Comparison of ENCODE assay signal across 8 cellular contexts in the genomic region with DNA sequence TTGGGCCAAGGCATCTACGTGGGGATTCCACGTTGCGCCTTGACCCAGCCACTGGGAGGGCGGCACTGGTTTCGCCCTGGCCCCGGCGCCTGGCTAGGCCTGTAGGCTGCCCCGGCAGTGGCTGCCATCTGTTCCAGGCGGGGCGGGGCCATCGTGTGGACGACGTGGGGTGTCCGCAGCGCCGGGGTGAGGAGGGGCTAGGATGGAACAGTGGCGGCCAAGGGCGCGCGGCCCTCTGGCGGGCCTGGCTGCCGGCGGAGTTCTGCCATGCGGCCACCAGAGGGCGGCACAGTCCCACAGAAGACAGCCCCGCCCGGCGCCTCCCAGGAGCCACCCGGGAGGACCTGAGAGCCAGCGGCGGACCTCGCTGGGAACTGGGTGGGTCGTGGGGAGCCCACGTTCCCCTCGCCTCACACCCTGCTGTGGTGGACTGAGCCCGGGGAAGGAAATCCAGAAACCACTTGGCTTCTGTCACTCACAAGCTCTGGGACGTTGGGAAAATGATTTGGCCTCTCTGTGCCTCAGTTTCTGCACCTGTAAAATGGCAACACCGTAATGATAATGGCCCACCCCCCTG. TPM values are rescaled to one million over a fixed set of nuclear protein-coding genes. Genes with fewer than 3 reads are reported as not detected.
DNase-seq lines count a peak whose midpoint lies in the region; ATAC-seq and TF ChIP-seq lines count a peak whose summit lies in the region.

No MANE protein-coding gene starts in this region.

- H3K56ac ChIP-seq in mesendoderm (ENCODE audit: low read length): peak overlapping the region; percentile 59

- H3K79me1 ChIP-seq in mesendoderm (ENCODE audit: low read length): no peaks in the 10 kb centered on the region

- peaks cover 7% of the 10 kb centered on the region for H3K4me1 ChIP-seq in CD4-positive, CD25-positive, alpha-beta regulatory T cell (ENCODE audit: control insufficient read depth, insufficient read depth, low read length, poor library complexity, severe bottlenecking)
- H3K4me1 ChIP-seq in endocrine pancreas (ENCODE audit: control insufficient read depth, insufficient read depth, low read length): peaks cover 11% of the 10 kb centered on the region
- H3K4me1 ChIP-seq in mesendoderm (ENCODE audit: control insufficient read depth, low read depth, low read length): no peaks in the 10 kb centered on the region

- peaks cover 33% of the 10 kb centered on the region for H3K27me3 Mint-ChIP-seq in CD4-positive, CD25-positive, alpha-beta regulatory T cell

- H3K27ac Mint-ChIP-seq in CD4-positive, CD25-positive, alpha-beta regulatory T cell: no peak overlapping the region

- no CpG with 5 or more reads among the region's 38 CpGs for WGBS in mesendoderm (ENCODE audit: extremely low coverage, insufficient coverage, low lambda C conversion rate)

- H2BK120ac ChIP-seq in mesendoderm (ENCODE audit: low read depth, low read length): no peak overlapping the region

- no peaks in the 10 kb centered on the region for H3K9me3 ChIP-seq in CD4-positive, CD25-positive, alpha-beta regulatory T cell (ENCODE audit: control insufficient read depth in 2 of 2, low read length in 2 of 2)
- no peaks in the 10 kb centered on the region for H3K9me3 ChIP-seq in endocrine pancreas (ENCODE audit: control insufficient read depth, low read length)

- H3K9ac ChIP-seq in endocrine pancreas (ENCODE audit: control insufficient read depth, insufficient read depth, low read length) (peak overlapping the region; percentile 43), mesendoderm (ENCODE audit: low read length) (peak overlapping the region; percentile 2)

- no peak overlapping the region for H2BK15ac ChIP-seq in mesendoderm (replicated peaks; ENCODE audit: low read depth)

- H3K27ac ChIP-seq in CD4-positive, CD25-positive, alpha-beta regulatory T cell (ENCODE audit: insufficient read depth, low read length, poor library complexity, severe bottlenecking): no peak overlapping the region
- no peak overlapping the region for H3K27ac ChIP-seq in mesendoderm (ENCODE audit: low read depth, low read length)

- H3K18ac ChIP-seq in mesendoderm (ENCODE audit: low read length): no peak overlapping the region

- H2BK5ac ChIP-seq in mesendoderm (ENCODE audit: low read length): no peak overlapping the region

- H2AK5ac ChIP-seq in mesendoderm (ENCODE audit: low read length): no peak overlapping the region

- peaks cover 0 to 11% (median 0%) of the 10 kb centered on the region in 4 donors for H3K4me1 Mint-ChIP-seq in CD4-positive, CD25-positive, alpha-beta regulatory T cell

- no peaks in the 10 kb centered on the region for H3K79me2 ChIP-seq in mesendoderm (ENCODE audit: control insufficient read depth, insufficient read depth, low read length)

- peak; percentile 66 to 68 (median 66) for DNase-seq in CD4-positive, CD25-positive, alpha-beta regulatory T cell
- DNase-seq in HFF-Myc (ENCODE audit: extremely low read depth, low read depth): no peak
- DNase-seq in NCI-H82 (lab: John Stamatoyannopoulos, UW): peak; percentile 96
- peak; percentile 93 for DNase-seq in activated CD8-positive, alpha-beta memory T cell treated with anti-CD3 and anti-CD28 coated beads for 24 hours
- DNase-seq in mesendoderm: peak; percentile 82
- DNase-seq in stimulated activated CD8-positive, alpha-beta memory T cell treated with anti-CD3 and anti-CD28 coated beads, Interleukin-2, amount 100 ng/mL, for 48 hours (ENCODE audit: low read depth in 2 of 2): peak; percentile 66 to 69

- ATAC-seq in CD4-positive, CD25-positive, alpha-beta regulatory T cell (ENCODE audit: low read depth in 2 of 2): peak; percentile 87 to 90
- ATAC-seq in HG03457 (IDR thresholded peaks at IDR 0.05; ENCODE audit: unreplicated experiment): no peak

- H3K23ac ChIP-seq in mesendoderm (ENCODE audit: low read length): no peak overlapping the region

- H3K4me3 Mint-ChIP-seq in CD4-positive, CD25-positive, alpha-beta regulatory T cell: no peak overlapping the region

- peaks cover 0 to 1% (median 0%) of the 10 kb centered on the region in 7 donors for H3K9me3 Mint-ChIP-seq in CD4-positive, CD25-positive, alpha-beta regulatory T cell

- no peaks in the 10 kb centered on the region for H3K36me3 Mint-ChIP-seq in CD4-positive, CD25-positive, alpha-beta regulatory T cell

- no peak overlapping the region for H4K5ac ChIP-seq in mesendoderm (ENCODE audit: low read length)

- peak; percentile 62 for TF ChIP-seq CTCF in HFF-Myc (IDR thresholded peaks at IDR 0.05; ENCODE audit: low read depth, low read length, missing control alignments)

- no peaks in the 10 kb centered on the region for H3K36me3 ChIP-seq in CD4-positive, CD25-positive, alpha-beta regulatory T cell (ENCODE audit: control insufficient read depth, insufficient read depth, low read length)
- H3K36me3 ChIP-seq in endocrine pancreas (ENCODE audit: control insufficient read depth, insufficient read depth, low read length) (no peaks in the 10 kb centered on the region), mesendoderm (ENCODE audit: control insufficient read depth, insufficient read depth, low read length) (no peaks in the 10 kb centered on the region)

- no peak overlapping the region for H3K4me2 ChIP-seq in mesendoderm (ENCODE audit: low read length)

- H3K4ac ChIP-seq in mesendoderm (ENCODE audit: low read depth, low read length): no peak overlapping the region

- H3K4me3 ChIP-seq in CD4-positive, CD25-positive, alpha-beta regulatory T cell (ENCODE audit: low read depth, low read length): no peak overlapping the region
- H3K4me3 ChIP-seq in HFF-Myc (replicated peaks; ENCODE audit: low read depth, low read length) (no peak overlapping the region), endocrine pancreas (ENCODE audit: control insufficient read depth, insufficient read depth, low read length) (no peak overlapping the region), mesendoderm (ENCODE audit: low read length) (no peak overlapping the region)

- H3K27me3 ChIP-seq in CD4-positive, CD25-positive, alpha-beta regulatory T cell (ENCODE audit: control insufficient read depth, insufficient read depth, low read length): peaks cover 5% of the 10 kb centered on the region
- H3K27me3 ChIP-seq in endocrine pancreas (ENCODE audit: control insufficient read depth, insufficient read depth, low read length) (no peaks in the 10 kb centered on the region), mesendoderm (ENCODE audit: insufficient read depth, low read length, poor library complexity) (no peaks in the 10 kb centered on the region)

- no peak overlapping the region for H4K8ac ChIP-seq in mesendoderm (ENCODE audit: low read depth, low read length)

RNA-seq across cellular contexts. Expression of a gene that starts 22.6 kb away (rescaled TPM):
- 159 TPM for total RNA-seq in CD4-positive, CD25-positive, alpha-beta regulatory T cell
- 1 to 10 TPM; 3.8 to 7.3 (median 4.6) TPM for polyA plus RNA-seq in CD4-positive, CD25-positive, alpha-beta regulatory T cell
- polyA plus RNA-seq in mesendoderm (2013, experiment 1 of 2): 43.2 TPM
- 44.5 TPM for polyA plus RNA-seq in mesendoderm (2013, experiment 2 of 2)
